In the genomic region with DNA sequence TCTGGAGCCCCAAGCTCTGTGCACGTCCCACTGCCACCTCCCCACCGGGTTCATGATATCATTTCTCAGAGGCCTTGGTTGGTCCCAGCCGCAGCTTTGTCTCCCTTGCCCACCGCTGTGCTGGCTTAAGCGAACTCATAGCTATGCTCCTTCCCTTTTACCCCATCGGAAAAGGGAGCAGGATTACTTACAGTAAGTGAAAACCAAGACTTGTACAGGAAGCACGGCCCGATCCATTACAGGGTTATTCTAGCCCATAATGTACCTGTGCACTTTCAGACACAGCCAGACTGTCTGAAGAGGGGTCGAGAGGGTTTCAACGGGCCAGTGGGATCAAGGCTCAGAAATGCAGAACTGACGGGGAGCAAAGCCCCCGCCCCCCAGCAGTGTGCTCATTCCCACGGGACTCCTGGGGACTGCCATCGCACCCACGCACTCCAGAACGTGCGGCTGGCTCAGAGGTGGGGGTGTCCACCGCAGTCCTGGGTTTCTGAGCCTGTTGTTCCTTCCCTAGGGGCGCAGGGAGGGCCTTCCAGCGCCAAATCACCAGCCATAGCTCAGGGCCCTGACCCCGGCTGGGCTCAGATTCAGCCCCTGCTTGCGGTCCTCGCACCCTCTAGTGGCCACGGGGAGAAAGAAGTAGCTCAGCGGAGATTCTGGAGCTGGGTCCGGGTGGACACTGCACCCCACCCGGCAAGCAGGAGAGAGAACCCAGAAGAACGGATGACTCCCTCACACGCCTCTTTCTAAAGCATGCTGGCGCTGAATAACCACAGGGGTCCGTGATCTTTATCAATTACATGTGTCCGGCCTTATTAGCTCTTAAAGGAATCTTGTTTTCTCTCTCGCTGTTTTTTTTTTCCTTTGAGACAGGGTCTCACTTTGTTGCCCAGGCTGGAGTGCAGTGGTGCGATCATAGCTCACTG, we compare ENCODE assay signal across 1 cellular context.
TF ChIP-seq lines count a peak whose summit lies in the region.

No MANE protein-coding gene starts in this region.

TF ChIP-seq in HepG2, 621 proteins besides CTCF, POLR2A, EP300 and RAD21 (continued from another document and continues in another):
- TF ChIP-seq, protein P1, sequence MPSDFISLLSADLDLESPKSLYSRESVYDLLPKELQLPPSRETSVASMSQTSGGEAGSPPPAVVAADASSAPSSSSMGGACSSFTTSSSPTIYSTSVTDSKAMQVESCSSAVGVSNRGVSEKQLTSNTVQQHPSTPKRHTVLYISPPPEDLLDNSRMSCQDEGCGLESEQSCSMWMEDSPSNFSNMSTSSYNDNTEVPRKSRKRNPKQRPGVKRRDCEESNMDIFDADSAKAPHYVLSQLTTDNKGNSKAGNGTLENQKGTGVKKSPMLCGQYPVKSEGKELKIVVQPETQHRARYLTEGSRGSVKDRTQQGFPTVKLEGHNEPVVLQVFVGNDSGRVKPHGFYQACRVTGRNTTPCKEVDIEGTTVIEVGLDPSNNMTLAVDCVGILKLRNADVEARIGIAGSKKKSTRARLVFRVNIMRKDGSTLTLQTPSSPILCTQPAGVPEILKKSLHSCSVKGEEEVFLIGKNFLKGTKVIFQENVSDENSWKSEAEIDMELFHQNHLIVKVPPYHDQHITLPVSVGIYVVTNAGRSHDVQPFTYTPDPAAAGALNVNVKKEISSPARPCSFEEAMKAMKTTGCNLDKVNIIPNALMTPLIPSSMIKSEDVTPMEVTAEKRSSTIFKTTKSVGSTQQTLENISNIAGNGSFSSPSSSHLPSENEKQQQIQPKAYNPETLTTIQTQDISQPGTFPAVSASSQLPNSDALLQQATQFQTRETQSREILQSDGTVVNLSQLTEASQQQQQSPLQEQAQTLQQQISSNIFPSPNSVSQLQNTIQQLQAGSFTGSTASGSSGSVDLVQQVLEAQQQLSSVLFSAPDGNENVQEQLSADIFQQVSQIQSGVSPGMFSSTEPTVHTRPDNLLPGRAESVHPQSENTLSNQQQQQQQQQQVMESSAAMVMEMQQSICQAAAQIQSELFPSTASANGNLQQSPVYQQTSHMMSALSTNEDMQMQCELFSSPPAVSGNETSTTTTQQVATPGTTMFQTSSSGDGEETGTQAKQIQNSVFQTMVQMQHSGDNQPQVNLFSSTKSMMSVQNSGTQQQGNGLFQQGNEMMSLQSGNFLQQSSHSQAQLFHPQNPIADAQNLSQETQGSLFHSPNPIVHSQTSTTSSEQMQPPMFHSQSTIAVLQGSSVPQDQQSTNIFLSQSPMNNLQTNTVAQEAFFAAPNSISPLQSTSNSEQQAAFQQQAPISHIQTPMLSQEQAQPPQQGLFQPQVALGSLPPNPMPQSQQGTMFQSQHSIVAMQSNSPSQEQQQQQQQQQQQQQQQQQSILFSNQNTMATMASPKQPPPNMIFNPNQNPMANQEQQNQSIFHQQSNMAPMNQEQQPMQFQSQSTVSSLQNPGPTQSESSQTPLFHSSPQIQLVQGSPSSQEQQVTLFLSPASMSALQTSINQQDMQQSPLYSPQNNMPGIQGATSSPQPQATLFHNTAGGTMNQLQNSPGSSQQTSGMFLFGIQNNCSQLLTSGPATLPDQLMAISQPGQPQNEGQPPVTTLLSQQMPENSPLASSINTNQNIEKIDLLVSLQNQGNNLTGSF (CRISPR knock-in tag; IDR thresholded peaks at IDR 0.05), result no peak; the same call in 1 of the 2 replicates
- TF ChIP-seq ATM (IDR thresholded peaks at IDR 0.05; ENCODE audit: borderline replicate concordance) (no peak), HMGA1 (CRISPR knock-in tag; conservative IDR thresholded peaks at IDR 0.05) (no peak), PHF20 (CRISPR knock-in tag; IDR thresholded peaks at IDR 0.05) (no peak), MTA3 (CRISPR knock-in tag; IDR thresholded peaks at IDR 0.05) (no peak), ZNF775 (CRISPR knock-in tag; IDR thresholded peaks at IDR 0.05; ENCODE audit: borderline replicate concordance) (no peak), KLF12 (CRISPR knock-in tag; IDR thresholded peaks at IDR 0.05; ENCODE audit: borderline replicate concordance) (no peak; the same call in 1 of the 2 replicates), ZNF296 (CRISPR knock-in tag; conservative IDR thresholded peaks at IDR 0.05) (no peak; the same call in 1 of the 2 replicates), PCBP2 (optimal IDR thresholded peaks at IDR 0.05; ENCODE audit: low read depth, low read length, poor library complexity, severe bottlenecking) (no peak), ZNF891 (CRISPR knock-in tag; IDR thresholded peaks at IDR 0.05) (peak; percentile 85), KLF11 (CRISPR knock-in tag; IDR thresholded peaks at IDR 0.05) (peak; percentile 74; the same call in 1 of the 2 replicates), AGO2 (optimal IDR thresholded peaks at IDR 0.05; ENCODE audit: low read depth, low read length) (no peak), SATB2 (CRISPR knock-in tag; IDR thresholded peaks at IDR 0.05) (no peak), RELA (CRISPR knock-in tag; IDR thresholded peaks at IDR 0.05) (peak; percentile 18; the same call in 1 of the 2 replicates), ZNF468 (CRISPR knock-in tag; IDR thresholded peaks at IDR 0.05) (no peak), ZSCAN31 (CRISPR knock-in tag; IDR thresholded peaks at IDR 0.05; ENCODE audit: low read depth) (peak; percentile 77), ETV5 (CRISPR knock-in tag; IDR thresholded peaks at IDR 0.05; ENCODE audit: borderline replicate concordance) (peak; percentile 59; the same call in 1 of the 2 replicates), PLRG1 (conservative IDR thresholded peaks at IDR 0.05) (no peak), CCAR2 (optimal IDR thresholded peaks at IDR 0.05; ENCODE audit: low read depth, low read length) (no peak), SP2 (CRISPR knock-in tag; IDR thresholded peaks at IDR 0.05) (no peak), GATA4 (IDR thresholded peaks at IDR 0.05; ENCODE audit: borderline replicate concordance, low read depth) (no peak), ZNF614 (CRISPR knock-in tag; IDR thresholded peaks at IDR 0.05; ENCODE audit: borderline replicate concordance) (0 out of 2 replicates have a peak, but pooled peaks have one; percentile 35)
- TF ChIP-seq, protein P2, sequence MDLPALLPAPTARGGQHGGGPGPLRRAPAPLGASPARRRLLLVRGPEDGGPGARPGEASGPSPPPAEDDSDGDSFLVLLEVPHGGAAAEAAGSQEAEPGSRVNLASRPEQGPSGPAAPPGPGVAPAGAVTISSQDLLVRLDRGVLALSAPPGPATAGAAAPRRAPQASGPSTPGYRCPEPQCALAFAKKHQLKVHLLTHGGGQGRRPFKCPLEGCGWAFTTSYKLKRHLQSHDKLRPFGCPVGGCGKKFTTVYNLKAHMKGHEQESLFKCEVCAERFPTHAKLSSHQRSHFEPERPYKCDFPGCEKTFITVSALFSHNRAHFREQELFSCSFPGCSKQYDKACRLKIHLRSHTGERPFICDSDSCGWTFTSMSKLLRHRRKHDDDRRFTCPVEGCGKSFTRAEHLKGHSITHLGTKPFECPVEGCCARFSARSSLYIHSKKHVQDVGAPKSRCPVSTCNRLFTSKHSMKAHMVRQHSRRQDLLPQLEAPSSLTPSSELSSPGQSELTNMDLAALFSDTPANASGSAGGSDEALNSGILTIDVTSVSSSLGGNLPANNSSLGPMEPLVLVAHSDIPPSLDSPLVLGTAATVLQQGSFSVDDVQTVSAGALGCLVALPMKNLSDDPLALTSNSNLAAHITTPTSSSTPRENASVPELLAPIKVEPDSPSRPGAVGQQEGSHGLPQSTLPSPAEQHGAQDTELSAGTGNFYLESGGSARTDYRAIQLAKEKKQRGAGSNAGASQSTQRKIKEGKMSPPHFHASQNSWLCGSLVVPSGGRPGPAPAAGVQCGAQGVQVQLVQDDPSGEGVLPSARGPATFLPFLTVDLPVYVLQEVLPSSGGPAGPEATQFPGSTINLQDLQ (CRISPR knock-in tag; IDR thresholded peaks at IDR 0.05), result no peak
- TF ChIP-seq, protein P3, sequence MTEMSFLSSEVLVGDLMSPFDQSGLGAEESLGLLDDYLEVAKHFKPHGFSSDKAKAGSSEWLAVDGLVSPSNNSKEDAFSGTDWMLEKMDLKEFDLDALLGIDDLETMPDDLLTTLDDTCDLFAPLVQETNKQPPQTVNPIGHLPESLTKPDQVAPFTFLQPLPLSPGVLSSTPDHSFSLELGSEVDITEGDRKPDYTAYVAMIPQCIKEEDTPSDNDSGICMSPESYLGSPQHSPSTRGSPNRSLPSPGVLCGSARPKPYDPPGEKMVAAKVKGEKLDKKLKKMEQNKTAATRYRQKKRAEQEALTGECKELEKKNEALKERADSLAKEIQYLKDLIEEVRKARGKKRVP (CRISPR knock-in tag; IDR thresholded peaks at IDR 0.05), result 0 out of 4 replicates have a peak, but pooled peaks of 1 of the 2 experiments have one; percentile 43
- TF ChIP-seq, protein P4, sequence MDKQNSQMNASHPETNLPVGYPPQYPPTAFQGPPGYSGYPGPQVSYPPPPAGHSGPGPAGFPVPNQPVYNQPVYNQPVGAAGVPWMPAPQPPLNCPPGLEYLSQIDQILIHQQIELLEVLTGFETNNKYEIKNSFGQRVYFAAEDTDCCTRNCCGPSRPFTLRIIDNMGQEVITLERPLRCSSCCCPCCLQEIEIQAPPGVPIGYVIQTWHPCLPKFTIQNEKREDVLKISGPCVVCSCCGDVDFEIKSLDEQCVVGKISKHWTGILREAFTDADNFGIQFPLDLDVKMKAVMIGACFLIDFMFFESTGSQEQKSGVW (CRISPR knock-in tag; IDR thresholded peaks at IDR 0.05; ENCODE audit: borderline replicate concordance), result no peak
- TF ChIP-seq, protein P5, sequence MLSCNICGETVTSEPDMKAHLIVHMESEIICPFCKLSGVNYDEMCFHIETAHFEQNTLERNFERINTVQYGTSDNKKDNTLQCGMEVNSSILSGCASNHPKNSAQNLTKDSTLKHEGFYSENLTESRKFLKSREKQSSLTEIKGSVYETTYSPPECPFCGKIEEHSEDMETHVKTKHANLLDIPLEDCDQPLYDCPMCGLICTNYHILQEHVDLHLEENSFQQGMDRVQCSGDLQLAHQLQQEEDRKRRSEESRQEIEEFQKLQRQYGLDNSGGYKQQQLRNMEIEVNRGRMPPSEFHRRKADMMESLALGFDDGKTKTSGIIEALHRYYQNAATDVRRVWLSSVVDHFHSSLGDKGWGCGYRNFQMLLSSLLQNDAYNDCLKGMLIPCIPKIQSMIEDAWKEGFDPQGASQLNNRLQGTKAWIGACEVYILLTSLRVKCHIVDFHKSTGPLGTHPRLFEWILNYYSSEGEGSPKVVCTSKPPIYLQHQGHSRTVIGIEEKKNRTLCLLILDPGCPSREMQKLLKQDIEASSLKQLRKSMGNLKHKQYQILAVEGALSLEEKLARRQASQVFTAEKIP (CRISPR knock-in tag; IDR thresholded peaks at IDR 0.05; ENCODE audit: borderline replicate concordance), result no peak
- TF ChIP-seq, protein P6, sequence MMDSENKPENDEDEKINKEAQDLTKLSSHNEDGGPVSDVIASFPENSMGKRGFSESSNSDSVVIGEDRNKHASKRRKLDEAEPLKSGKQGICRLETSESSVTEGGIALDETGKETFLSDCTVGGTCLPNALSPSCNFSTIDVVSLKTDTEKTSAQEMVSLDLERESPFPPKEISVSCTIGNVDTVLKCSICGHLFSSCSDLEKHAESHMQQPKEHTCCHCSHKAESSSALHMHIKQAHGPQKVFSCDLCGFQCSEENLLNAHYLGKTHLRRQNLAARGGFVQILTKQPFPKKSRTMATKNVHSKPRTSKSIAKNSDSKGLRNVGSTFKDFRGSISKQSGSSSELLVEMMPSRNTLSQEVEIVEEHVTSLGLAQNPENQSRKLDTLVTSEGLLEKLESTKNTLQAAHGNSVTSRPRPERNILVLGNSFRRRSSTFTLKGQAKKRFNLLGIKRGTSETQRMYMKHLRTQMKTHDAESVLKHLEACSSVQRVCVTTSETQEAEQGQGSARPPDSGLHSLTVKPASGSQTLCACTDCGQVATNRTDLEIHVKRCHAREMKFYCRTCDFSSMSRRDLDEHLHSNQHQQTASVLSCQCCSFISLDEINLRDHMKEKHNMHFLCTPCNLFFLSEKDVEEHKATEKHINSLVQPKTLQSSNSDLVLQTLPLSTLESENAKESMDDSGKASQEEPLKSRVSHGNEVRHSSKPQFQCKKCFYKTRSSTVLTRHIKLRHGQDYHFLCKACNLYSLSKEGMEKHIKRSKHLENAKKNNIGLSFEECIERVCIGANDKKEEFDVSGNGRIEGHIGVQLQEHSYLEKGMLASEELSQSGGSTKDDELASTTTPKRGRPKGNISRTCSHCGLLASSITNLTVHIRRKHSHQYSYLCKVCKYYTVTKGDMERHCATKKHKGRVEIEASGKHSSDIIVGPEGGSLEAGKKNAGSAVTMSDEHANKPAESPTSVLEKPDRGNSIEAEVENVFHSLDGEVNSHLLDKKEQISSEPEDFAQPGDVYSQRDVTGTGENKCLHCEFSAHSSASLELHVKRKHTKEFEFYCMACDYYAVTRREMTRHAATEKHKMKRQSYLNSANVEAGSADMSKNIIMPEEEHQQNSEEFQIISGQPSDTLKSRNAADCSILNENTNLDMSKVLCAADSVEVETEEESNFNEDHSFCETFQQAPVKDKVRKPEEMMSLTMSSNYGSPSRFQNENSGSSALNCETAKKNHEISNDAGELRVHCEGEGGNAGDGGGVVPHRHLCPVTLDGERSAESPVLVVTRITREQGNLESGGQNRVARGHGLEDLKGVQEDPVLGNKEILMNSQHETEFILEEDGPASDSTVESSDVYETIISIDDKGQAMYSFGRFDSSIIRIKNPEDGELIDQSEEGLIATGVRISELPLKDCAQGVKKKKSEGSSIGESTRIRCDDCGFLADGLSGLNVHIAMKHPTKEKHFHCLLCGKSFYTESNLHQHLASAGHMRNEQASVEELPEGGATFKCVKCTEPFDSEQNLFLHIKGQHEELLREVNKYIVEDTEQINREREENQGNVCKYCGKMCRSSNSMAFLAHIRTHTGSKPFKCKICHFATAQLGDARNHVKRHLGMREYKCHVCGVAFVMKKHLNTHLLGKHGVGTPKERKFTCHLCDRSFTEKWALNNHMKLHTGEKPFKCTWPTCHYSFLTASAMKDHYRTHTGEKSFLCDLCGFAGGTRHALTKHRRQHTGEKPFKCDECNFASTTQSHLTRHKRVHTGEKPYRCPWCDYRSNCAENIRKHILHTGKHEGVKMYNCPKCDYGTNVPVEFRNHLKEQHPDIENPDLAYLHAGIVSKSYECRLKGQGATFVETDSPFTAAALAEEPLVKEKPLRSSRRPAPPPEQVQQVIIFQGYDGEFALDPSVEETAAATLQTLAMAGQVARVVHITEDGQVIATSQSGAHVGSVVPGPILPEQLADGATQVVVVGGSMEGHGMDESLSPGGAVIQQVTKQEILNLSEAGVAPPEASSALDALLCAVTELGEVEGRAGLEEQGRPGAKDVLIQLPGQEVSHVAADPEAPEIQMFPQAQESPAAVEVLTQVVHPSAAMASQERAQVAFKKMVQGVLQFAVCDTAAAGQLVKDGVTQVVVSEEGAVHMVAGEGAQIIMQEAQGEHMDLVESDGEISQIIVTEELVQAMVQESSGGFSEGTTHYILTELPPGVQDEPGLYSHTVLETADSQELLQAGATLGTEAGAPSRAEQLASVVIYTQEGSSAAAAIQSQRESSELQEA (CRISPR knock-in tag; IDR thresholded peaks at IDR 0.05; ENCODE audit: not compliant biosample characterization), result peak; percentile 96
